8 cellular contexts compared by ENCODE assay signal in the genomic region with DNA sequence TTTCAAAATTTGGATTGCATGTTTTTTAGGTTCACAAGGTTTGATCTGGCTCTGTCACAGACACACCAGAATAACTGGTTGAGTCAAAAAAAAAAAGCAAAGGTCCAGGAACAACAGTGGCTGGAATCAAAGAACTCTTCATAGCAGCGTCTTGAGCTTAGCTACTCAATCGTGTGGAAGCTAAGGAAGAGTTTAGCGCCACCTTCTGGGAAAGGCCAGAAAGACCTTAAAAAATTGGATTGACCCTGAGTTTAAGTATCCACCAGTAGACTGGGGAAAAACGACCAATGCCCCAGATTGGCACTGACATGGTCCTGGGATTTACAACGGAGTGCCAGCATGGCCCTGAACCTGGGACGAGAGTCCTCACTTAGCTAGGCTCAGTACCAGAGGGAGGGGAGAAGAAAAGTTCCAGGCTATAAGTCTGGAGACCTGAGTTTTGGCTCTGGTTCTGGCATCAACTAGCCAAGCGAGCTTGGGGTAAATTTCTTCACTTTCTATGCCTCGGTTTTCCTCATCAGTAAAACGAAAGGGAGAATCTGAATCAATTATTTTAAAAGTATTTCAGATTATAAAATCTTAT.
DNase-seq lines count a peak whose midpoint lies in the region; ATAC-seq, FAIRE-seq and TF ChIP-seq lines count a peak whose summit lies in the region.

No MANE protein-coding gene starts in this region.

- no peaks in the 10 kb centered on the region for H3K9me3 ChIP-seq in WERI-Rb-1 (ENCODE audit: severe bottlenecking)

- ATAC-seq in Right ventricle myocardium superior (ENCODE audit: poor library complexity) (peak; percentile 37), omental fat pad (ENCODE audit: low FRiP score) (no peak), GM18505 (IDR thresholded peaks at IDR 0.05; ENCODE audit: unreplicated experiment) (no peak)

- TF ChIP-seq POLR2A in H54 (IDR thresholded peaks at IDR 0.05; ENCODE audit: low read depth, low read length) (no peak), GM18505 (IDR thresholded peaks at IDR 0.05; ENCODE audit: borderline replicate concordance, extremely low read depth, insufficient read depth, insufficient read length) (no peak)

- H3K27me3 ChIP-seq in WERI-Rb-1 (ENCODE audit: insufficient read depth, low read depth, severe bottlenecking): no peaks in the 10 kb centered on the region

- DNase-seq in DMS114 treated with DMSO at 0.1 percent for 48 hours (lab: John Stamatoyannopoulos, UW; ENCODE audit: unreplicated experiment) (peak; percentile 39), H54 (ENCODE audit: insufficient read length, low spot score) (peak; percentile 48), NCI-H2081 treated with DMSO at 0.1 percent for 48 hours (lab: John Stamatoyannopoulos, UW) (peak; percentile 18), WERI-Rb-1 (peak; percentile 65), Right ventricle myocardium superior (no peak), retinal pigment epithelial cell (ENCODE audit: low read depth) (peak; percentile 26), omental fat pad (ENCODE audit: low spot score) (no peak)

- no peak overlapping the region for H3K4me3 ChIP-seq in WERI-Rb-1 (ENCODE audit: low read depth, low read length)
- no peak overlapping the region for H3K4me3 ChIP-seq in retinal pigment epithelial cell (ENCODE audit: low read length)

- FAIRE-seq in H54 (lab: Jason Lieb, UNC): peak; percentile 6

- peaks cover 29% of the 10 kb centered on the region for H3K36me3 ChIP-seq in WERI-Rb-1

- peak; percentile 75 for TF ChIP-seq CTCF in WERI-Rb-1 (IDR thresholded peaks at IDR 0.05; ENCODE audit: low read depth, low read length)
- peak; percentile 91 for TF ChIP-seq CTCF in retinal pigment epithelial cell (conservative IDR thresholded peaks at IDR 0.05; ENCODE audit: low read depth, low read length)
- no peak for TF ChIP-seq CTCF in omental fat pad (IDR thresholded peaks at IDR 0.05)

- no peak overlapping the region for H3K27ac ChIP-seq in WERI-Rb-1

- intact Hi-C loops in Right ventricle myocardium superior (cut with DNase I): loop anchor here (5.0 kb wide), 1 partner anchor 259 kb away; no protein-coding TSS in a partner anchor

Comparison
In these comparisons a context has a peak if more than half of its experiments do, and no peak if none do; other contexts are left out.
1. DNase-seq: peak in DMS114 treated with DMSO at 0.1 percent for 48 hours (single experiment), H54 (single experiment), NCI-H2081 treated with DMSO at 0.1 percent for 48 hours (single experiment), WERI-Rb-1 (single experiment) and retinal pigment epithelial cell (single experiment); none in Right ventricle myocardium superior (single experiment) and omental fat pad (single experiment).
2. CTCF ChIP-seq: peak in WERI-Rb-1 (single experiment) and retinal pigment epithelial cell (single experiment); none in omental fat pad (0 of 3).